ENCODE assay signal across 23 cellular contexts in the genomic region with DNA sequence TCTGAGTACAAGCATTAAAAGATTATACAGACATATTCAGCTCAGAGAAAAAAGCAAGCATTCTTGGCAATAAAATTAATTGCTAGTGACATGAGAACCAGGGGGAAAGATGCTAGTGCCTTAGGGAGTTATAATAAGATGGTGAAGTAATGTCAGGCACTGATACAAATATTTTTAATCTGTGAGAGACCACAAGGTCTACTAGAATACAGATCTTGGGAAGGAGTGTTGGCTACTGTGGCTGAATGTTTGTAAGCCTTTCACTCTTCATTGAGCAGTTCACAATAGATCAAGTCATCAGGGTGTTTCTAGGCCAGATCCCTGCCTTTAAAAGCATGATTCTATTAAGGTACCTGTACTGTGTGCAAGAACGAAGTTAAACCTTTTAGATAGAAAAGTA. TPM values are rescaled to one million over a fixed set of nuclear protein-coding genes. Genes with fewer than 3 reads are reported as not detected.
"Had no signal": no experiment of that assay in that cellular context is flagged by ENCODE, and none has a peak within 500 bp of the region (broad histone marks: within the 10 kb centered on the region; RNA-seq: fewer than 3 reads in every experiment).

No MANE protein-coding gene starts in this region.

- H3K27me3 ChIP-seq: esophagus muscularis mucosa, foreskin keratinocyte, sigmoid colon, transverse colon, vagina had no signal

- H3K4me3 ChIP-seq: coronary artery, esophagus muscularis mucosa, lower lobe of right lung, mucosa of descending colon, sigmoid colon, thoracic aorta, transverse colon, vagina had no signal

- H3K4me1 ChIP-seq: esophagus muscularis mucosa, foreskin keratinocyte, lower lobe of right lung, transverse colon, vagina had no signal

- DNase-seq: dermis blood vessel endothelial cell; effector memory CD4-positive, alpha-beta T cell; foreskin keratinocyte; left ventricle myocardium superior; lower lobe of right lung; mucosa of descending colon; naive thymus-derived CD4-positive, alpha-beta T cell; nucleus accumbens; right cardiac atrium; sigmoid colon; small intestine; stimulated activated CD4-positive, alpha-beta T cell treated with anti-CD3 and anti-CD28 coated beads, Interleukin-15, amount 100 ng/mL, for 24 hours; stimulated activated CD4-positive, alpha-beta T cell treated with anti-CD3 and anti-CD28 coated beads, Interleukin-2, amount 100 ng/mL, for 48 hours; stimulated activated naive B cell treated with anti-CD40 and anti-IgM and Interleukin-4, amounts not matched to agents 10 μg/mL and 1 μg/mL and 100 μg/mL, for 72 hours; transverse colon had no signal

- FAIRE-seq: endothelial cell of umbilical vein, keratinocyte, small intestine had no signal

- H3K4me1 Mint-ChIP-seq: naive thymus-derived CD4-positive, alpha-beta T cell; stimulated activated naive B cell treated with anti-CD40 and anti-IgM and Interleukin-4, amounts not matched to agents 10 μg/mL and 1 μg/mL and 100 μg/mL, for 72 hours had no signal

- H3K27me3 Mint-ChIP-seq: stimulated activated naive B cell treated with anti-CD40 and anti-IgM and Interleukin-4, amounts not matched to agents 10 μg/mL and 1 μg/mL and 100 μg/mL, for 72 hours; stimulated activated naive CD8-positive, alpha-beta T cell treated with anti-CD3 and anti-CD28 coated beads, Interleukin-15, Interleukin-2, amounts not matched to agents 100 ng/mL and 50 ng/mL, for 24 hours had no signal

- H3K27ac ChIP-seq: coronary artery, esophagus muscularis mucosa, foreskin keratinocyte, lower lobe of right lung, thoracic aorta, transverse colon, vagina had no signal

- H3K4me3 Mint-ChIP-seq: naive thymus-derived CD4-positive, alpha-beta T cell; nephron; stimulated activated naive B cell treated with anti-CD40 and anti-IgM and Interleukin-4, amounts not matched to agents 10 μg/mL and 1 μg/mL and 100 μg/mL, for 72 hours; stimulated activated naive CD8-positive, alpha-beta T cell treated with anti-CD3 and anti-CD28 coated beads, Interleukin-15, Interleukin-2, amounts not matched to agents 100 ng/mL and 50 ng/mL, for 24 hours had no signal

- H3K36me3 ChIP-seq: esophagus muscularis mucosa, lower lobe of right lung, sigmoid colon, thoracic aorta, transverse colon, vagina had no signal

- H3K27ac Mint-ChIP-seq: naive thymus-derived CD4-positive, alpha-beta T cell; stimulated activated naive B cell treated with anti-CD40 and anti-IgM and Interleukin-4, amounts not matched to agents 10 μg/mL and 1 μg/mL and 100 μg/mL, for 72 hours; stimulated activated naive CD8-positive, alpha-beta T cell treated with anti-CD3 and anti-CD28 coated beads, Interleukin-15, Interleukin-2, amounts not matched to agents 100 ng/mL and 50 ng/mL, for 24 hours had no signal

- H3K36me3 Mint-ChIP-seq: naive thymus-derived CD4-positive, alpha-beta T cell; stimulated activated naive B cell treated with anti-CD40 and anti-IgM and Interleukin-4, amounts not matched to agents 10 μg/mL and 1 μg/mL and 100 μg/mL, for 72 hours had no signal

- ATAC-seq: foreskin keratinocyte; lower lobe of right lung; mucosa of descending colon; naive thymus-derived CD4-positive, alpha-beta T cell; right cardiac atrium; stimulated activated naive B cell treated with anti-CD40 and anti-IgM and Interleukin-4, amounts not matched to agents 10 μg/mL and 1 μg/mL and 100 μg/mL, for 72 hours had no signal

- H3K9me3 Mint-ChIP-seq: nephron; stimulated activated naive B cell treated with anti-CD40 and anti-IgM and Interleukin-4, amounts not matched to agents 10 μg/mL and 1 μg/mL and 100 μg/mL, for 72 hours; stimulated activated naive CD8-positive, alpha-beta T cell treated with anti-CD3 and anti-CD28 coated beads, Interleukin-15, Interleukin-2, amounts not matched to agents 100 ng/mL and 50 ng/mL, for 24 hours had no signal

- H3K9me3 ChIP-seq: esophagus muscularis mucosa, lower lobe of right lung, mucosa of descending colon, sigmoid colon, thoracic aorta, transverse colon, vagina had no signal

RNA-seq across cellular contexts. Expression of a gene that starts 16.4 kb away (rescaled TPM):
- total RNA-seq: endothelial cell of umbilical vein had no signal
- polyA plus RNA-seq: naive thymus-derived CD4-positive, alpha-beta T cell had no signal
